Comparison of ENCODE assay signal across 11 cellular contexts in the genomic region with DNA sequence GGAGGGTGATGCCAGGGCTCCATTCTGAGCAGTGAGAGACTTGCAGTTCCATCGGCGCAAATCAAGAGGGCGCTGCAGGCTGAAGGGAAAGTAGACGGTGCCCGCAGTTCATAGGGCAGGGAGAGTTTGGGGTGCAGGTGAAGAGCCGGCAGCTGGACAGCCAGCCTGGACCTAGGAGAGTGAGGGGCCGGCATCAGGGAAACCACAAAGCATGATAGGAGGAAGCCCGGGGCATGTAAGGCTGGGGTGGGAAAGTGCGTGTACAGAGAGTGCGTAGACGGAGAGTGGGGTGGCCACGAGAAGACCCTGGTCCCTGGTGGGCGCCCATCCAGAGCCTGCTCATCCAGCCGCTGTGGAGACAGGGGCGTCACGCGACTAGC.
A peak's percentile ranks its signal among the peaks of the same experiment; 100 is the strongest.
DNase-seq lines count a peak whose midpoint lies in the region; ATAC-seq and TF ChIP-seq lines count a peak whose summit lies in the region.
"Had no signal": no experiment of that assay in that cellular context is flagged by ENCODE, and none has a peak within 500 bp of the region (broad histone marks: within the 10 kb centered on the region; RNA-seq: fewer than 3 reads in every experiment).

No MANE protein-coding gene starts in this region.

- peak overlapping the region; percentile 100 for H3K27ac Mint-ChIP-seq in activated T-cell treated with anti-CD3 and anti-CD28 coated beads, Interleukin-2, amount 50 U/mL, for 24 hours
- H3K27ac Mint-ChIP-seq in endothelial cell (ENCODE audit: unreplicated experiment) = peak overlapping the region; percentile 36
- peak overlapping the region; percentile 99 for H3K27ac Mint-ChIP-seq in stimulated activated naive CD8-positive, alpha-beta T cell treated with anti-CD3 and anti-CD28 coated beads, Interleukin-15, Interleukin-2, amounts not matched to agents 100 ng/mL and 50 ng/mL, for 24 hours

- peaks cover 66% of the 10 kb centered on the region for H3K4me1 Mint-ChIP-seq in activated T-cell treated with anti-CD3 and anti-CD28 coated beads, Interleukin-2, amount 50 U/mL, for 24 hours (ENCODE audit: low read depth)
- H3K4me1 Mint-ChIP-seq in endothelial cell (ENCODE audit: unreplicated experiment) = peaks cover 3% of the 10 kb centered on the region
- H3K4me1 Mint-ChIP-seq in stimulated activated naive CD8-positive, alpha-beta T cell treated with anti-CD3 and anti-CD28 coated beads, Interleukin-15, Interleukin-2, amounts not matched to agents 100 ng/mL and 50 ng/mL, for 24 hours (ENCODE audit: low read depth) = peaks cover 74% of the 10 kb centered on the region

- TF ChIP-seq CTCF in RWPE2 (IDR thresholded peaks at IDR 0.05; ENCODE audit: poor library complexity, severe bottlenecking) (no peak), endothelial cell (IDR thresholded peaks at IDR 0.05; ENCODE audit: unreplicated experiment) (no peak)

- no peaks in the 10 kb centered on the region for H3K27me3 ChIP-seq in RWPE2 (ENCODE audit: insufficient read depth, poor library complexity, severe bottlenecking)

- H3K36me3 ChIP-seq in RWPE2 (ENCODE audit: low read depth) = peaks cover 24% of the 10 kb centered on the region

- no peaks in the 10 kb centered on the region for H3K9me3 ChIP-seq in RWPE2 (ENCODE audit: severe bottlenecking)

- H3K27ac ChIP-seq in RWPE2 (ENCODE audit: poor library complexity, severe bottlenecking) (peak overlapping the region; percentile 98), caudate nucleus (ENCODE audit: low read depth, low read length) (no peak overlapping the region)
- H3K27ac ChIP-seq: VCaP had no signal

- no peaks in the 10 kb centered on the region for H3K9me3 Mint-ChIP-seq in activated T-cell treated with anti-CD3 and anti-CD28 coated beads, Interleukin-2, amount 50 U/mL, for 24 hours
- H3K9me3 Mint-ChIP-seq in endothelial cell (ENCODE audit: unreplicated experiment) = no peaks in the 10 kb centered on the region
- no peaks in the 10 kb centered on the region for H3K9me3 Mint-ChIP-seq in stimulated activated naive CD8-positive, alpha-beta T cell treated with anti-CD3 and anti-CD28 coated beads, Interleukin-15, Interleukin-2, amounts not matched to agents 100 ng/mL and 50 ng/mL, for 24 hours

- no peak for DNase-seq in activated T-cell treated with anti-CD3 and anti-CD28 coated beads, Interleukin-2, amount 50 U/mL, for 24 hours
- DNase-seq in activated T-cell treated with anti-CD3 and anti-CD28 coated beads, Interleukin-2, amount 50 U/mL, for 1 hour = no peak
- DNase-seq in RWPE2 (ENCODE audit: low spot score) = peak; percentile 62
- DNase-seq in endothelial cell (ENCODE audit: low spot score) = no peak
- DNase-seq in caudate nucleus (lab: John Stamatoyannopoulos, UW) = no peak
- DNase-seq: NCI-H1105 treated with DMSO at 0.1 percent for 48 hours had no signal

- ATAC-seq in RWPE2 (ENCODE audit: low read depth) = no peak
- ATAC-seq in GM19395 (IDR thresholded peaks at IDR 0.05; ENCODE audit: unreplicated experiment) = no peak
- ATAC-seq in GM21576 (IDR thresholded peaks at IDR 0.05; ENCODE audit: unreplicated experiment) = no peak

- H3K4me3 Mint-ChIP-seq in activated T-cell treated with anti-CD3 and anti-CD28 coated beads, Interleukin-2, amount 50 U/mL, for 24 hours = peak overlapping the region; percentile 76
- no peak overlapping the region for H3K4me3 Mint-ChIP-seq in endothelial cell (ENCODE audit: unreplicated experiment)
- H3K4me3 Mint-ChIP-seq in stimulated activated naive CD8-positive, alpha-beta T cell treated with anti-CD3 and anti-CD28 coated beads, Interleukin-15, Interleukin-2, amounts not matched to agents 100 ng/mL and 50 ng/mL, for 24 hours = peak overlapping the region; percentile 76

- H3K4me3 ChIP-seq in RWPE2 (ENCODE audit: severe bottlenecking) = no peak overlapping the region

- peaks cover 27% of the 10 kb centered on the region for H3K4me1 ChIP-seq in RWPE2 (ENCODE audit: insufficient read depth, poor library complexity, severe bottlenecking)

- no peaks in the 10 kb centered on the region for H3K27me3 Mint-ChIP-seq in activated T-cell treated with anti-CD3 and anti-CD28 coated beads, Interleukin-2, amount 50 U/mL, for 24 hours
- H3K27me3 Mint-ChIP-seq in endothelial cell (ENCODE audit: unreplicated experiment) = peaks cover 8% of the 10 kb centered on the region
- no peaks in the 10 kb centered on the region for H3K27me3 Mint-ChIP-seq in stimulated activated naive CD8-positive, alpha-beta T cell treated with anti-CD3 and anti-CD28 coated beads, Interleukin-15, Interleukin-2, amounts not matched to agents 100 ng/mL and 50 ng/mL, for 24 hours
- H3K27me3 Mint-ChIP-seq: progenitor cell of endocrine pancreas had no signal

- peaks cover 85% of the 10 kb centered on the region for H3K36me3 Mint-ChIP-seq in activated T-cell treated with anti-CD3 and anti-CD28 coated beads, Interleukin-2, amount 50 U/mL, for 24 hours (ENCODE audit: low read depth)
- H3K36me3 Mint-ChIP-seq in endothelial cell (ENCODE audit: low read depth, unreplicated experiment) = peaks cover 39% of the 10 kb centered on the region
- peaks cover 69% of the 10 kb centered on the region for H3K36me3 Mint-ChIP-seq in stimulated activated naive CD8-positive, alpha-beta T cell treated with anti-CD3 and anti-CD28 coated beads, Interleukin-15, Interleukin-2, amounts not matched to agents 100 ng/mL and 50 ng/mL, for 24 hours (ENCODE audit: low read depth)

Comparison
In these comparisons a context has a peak if more than half of its experiments do, and no peak if none do; other contexts are left out.
1. H3K27ac Mint-ChIP-seq: peak in every context shown above with its lines; median percentile 100 in activated T-cell treated with anti-CD3 and anti-CD28 coated beads, Interleukin-2, amount 50 U/mL, for 24 hours; 99 in stimulated activated naive CD8-positive, alpha-beta T cell treated with anti-CD3 and anti-CD28 coated beads, Interleukin-15, Interleukin-2, amounts not matched to agents 100 ng/mL and 50 ng/mL, for 24 hours; 36 in endothelial cell.